In genomic region chr11:67506426-67507032, GRCh38 we compare ENCODE assay signal across 9 cellular contexts. TPM values are rescaled to one million over a fixed set of nuclear protein-coding genes. Genes with fewer than 3 reads are reported as not detected.
DNase-seq lines count a peak whose midpoint lies in the region; TF ChIP-seq lines count a peak whose summit lies in the region.
"Had no signal": no experiment of that assay in that cellular context is flagged by ENCODE, and none has a peak within 500 bp of the region (broad histone marks: within the 10 kb centered on the region; RNA-seq: fewer than 3 reads in every experiment).

No MANE protein-coding gene starts in this region.

- H3K4me1 Mint-ChIP-seq in T-helper 2 cell treated with Interferon-gamma antibody and Interleukin-4, amounts not matched to agents 5 μg/mL and 100 μg/mL, for 36 hours (ENCODE audit: low read depth), result peaks cover 31% of the 10 kb centered on the region
- H3K4me1 Mint-ChIP-seq in activated T-helper 2 cell treated with anti-CD3 and anti-CD28 coated beads, Interferon-gamma antibody, Interleukin-2, Interleukin-4, amounts not matched to agents 10 μg/mL and 5 μg/mL and 100 μg/mL, durations not matched to agents 14 hours and 24 hours and 36 hours (ENCODE audit: low read depth), result peaks cover 26% of the 10 kb centered on the region

- H3K36me3 Mint-ChIP-seq in T-helper 2 cell treated with Interferon-gamma antibody and Interleukin-4, amounts not matched to agents 5 μg/mL and 100 μg/mL, for 36 hours (ENCODE audit: low read depth), result peaks cover 16% of the 10 kb centered on the region
- peaks cover 36% of the 10 kb centered on the region for H3K36me3 Mint-ChIP-seq in activated T-helper 2 cell treated with anti-CD3 and anti-CD28 coated beads, Interferon-gamma antibody, Interleukin-2, Interleukin-4, amounts not matched to agents 10 μg/mL and 5 μg/mL and 100 μg/mL, durations not matched to agents 14 hours and 24 hours and 36 hours (ENCODE audit: low read depth)

- no peak for TF ChIP-seq RAD21 in liver (IDR thresholded peaks at IDR 0.05)

- no peak for DNase-seq in T-helper 2 cell treated with Interferon-gamma antibody and Interleukin-4, amounts not matched to agents 5 μg/mL and 100 μg/mL, for 36 hours (ENCODE audit: low spot score)
- DNase-seq in T-helper 2 cell (no peak), brain microvascular endothelial cell (no peak), GM10248 (ENCODE audit: extremely low spot score) (no peak), SKM-1 treated with dmso at 0.1 percent for 144 hours (lab: John Stamatoyannopoulos, UW; ENCODE audit: unreplicated experiment) (no peak)
- no peak for DNase-seq in activated T-helper 2 cell treated with anti-CD3 and anti-CD28 coated beads, Interferon-gamma antibody, Interleukin-2, Interleukin-4, amounts not matched to agents 10 μg/mL and 5 μg/mL and 100 μg/mL, durations not matched to agents 14 hours and 24 hours and 36 hours (ENCODE audit: low spot score)

- TF ChIP-seq CTCF in liver (IDR thresholded peaks at IDR 0.05; ENCODE audit: low read depth, low read length, missing input control) (no peak), brain microvascular endothelial cell (IDR thresholded peaks at IDR 0.05; ENCODE audit: low read depth, low read length, missing control alignments) (no peak), GM10248 (IDR thresholded peaks at IDR 0.05; ENCODE audit: control extremely low read depth, extremely low read depth, low read depth, missing control alignments) (no peak)

- H3K27me3 Mint-ChIP-seq in T-helper 2 cell treated with Interferon-gamma antibody and Interleukin-4, amounts not matched to agents 5 μg/mL and 100 μg/mL, for 36 hours (ENCODE audit: low read depth), result peaks cover 9% of the 10 kb centered on the region
- peaks cover 11% of the 10 kb centered on the region for H3K27me3 Mint-ChIP-seq in activated T-helper 2 cell treated with anti-CD3 and anti-CD28 coated beads, Interferon-gamma antibody, Interleukin-2, Interleukin-4, amounts not matched to agents 10 μg/mL and 5 μg/mL and 100 μg/mL, durations not matched to agents 14 hours and 24 hours and 36 hours (ENCODE audit: low read depth)

- 55% methylated on average over 16 of the region's 16 CpGs for WGBS in liver

- H3K36me3 ChIP-seq in liver (ENCODE audit: control insufficient read depth in 4 of 4, insufficient read depth in 3 of 4, low read depth in 1 of 4, low read length in 3 of 4), result peaks cover 0 to 2% (median 0%) of the 10 kb centered on the region in 4 donors
- peaks cover 0 to 10% (median 0%) of the 10 kb centered on the region in 5 donors for H3K36me3 ChIP-seq in subcutaneous abdominal adipose tissue (ENCODE audit: control insufficient read depth in 5 of 5, insufficient read depth in 5 of 5, low read length in 5 of 5)
- H3K36me3 ChIP-seq in brain microvascular endothelial cell (replicated peaks), result peaks cover 6% of the 10 kb centered on the region

- H3K9ac ChIP-seq in liver (ENCODE audit: low read depth in 1 of 2, low read length in 2 of 2) (peak overlapping the region in 1 of 2 donors; percentile 66), subcutaneous abdominal adipose tissue (ENCODE audit: low read length in 5 of 5) (peak overlapping the region in 3 of 5 donors; percentile 53 to 79 (median 69))

- in situ Hi-C loops in brain microvascular endothelial cell (cut with HindIII; ENCODE audit: low pct_ligation_motif_present, low sequenced_read_pairs), result no loop called here

- H3K27ac ChIP-seq in liver (ENCODE audit: low read depth in 1 of 2, low read length in 2 of 2) (peak overlapping the region; percentile 96 to 100), subcutaneous abdominal adipose tissue (ENCODE audit: low read depth, low read length) (peak overlapping the region; percentile 87), brain microvascular endothelial cell (no peak overlapping the region)

- intact Hi-C loops in activated T-helper 2 cell treated with anti-CD3 and anti-CD28 coated beads, Interferon-gamma antibody, Interleukin-2, Interleukin-4, amounts not matched to agents 10 μg/mL and 5 μg/mL and 100 μg/mL, durations not matched to agents 14 hours and 24 hours and 36 hours (cut with micrococcal nuclease), result loop anchor here (1.0 to 5.0 kb wide), 9 partner anchors 22 to 234 kb away; partner anchors contain the start of genes ANKRD13D, PPP1CA and TMEM134

- peak overlapping the region; percentile 94 for H3K4me3 Mint-ChIP-seq in T-helper 2 cell treated with Interferon-gamma antibody and Interleukin-4, amounts not matched to agents 5 μg/mL and 100 μg/mL, for 36 hours
- H3K4me3 Mint-ChIP-seq in activated T-helper 2 cell treated with anti-CD3 and anti-CD28 coated beads, Interferon-gamma antibody, Interleukin-2, Interleukin-4, amounts not matched to agents 10 μg/mL and 5 μg/mL and 100 μg/mL, durations not matched to agents 14 hours and 24 hours and 36 hours (ENCODE audit: low read depth), result peak overlapping the region; percentile 92

- H3K27me3 ChIP-seq in liver (ENCODE audit: control insufficient read depth in 4 of 4, insufficient read depth in 4 of 4, low read length in 3 of 4) (no peaks in the 10 kb centered on the region), subcutaneous abdominal adipose tissue (ENCODE audit: control insufficient read depth in 5 of 5, insufficient read depth in 4 of 5, low read length in 5 of 5) (peaks cover 0 to 5% (median 0%) of the 10 kb centered on the region in 5 donors), brain microvascular endothelial cell (replicated peaks) (no peaks in the 10 kb centered on the region)

- H3K27ac Mint-ChIP-seq in T-helper 2 cell treated with Interferon-gamma antibody and Interleukin-4, amounts not matched to agents 5 μg/mL and 100 μg/mL, for 36 hours, result peak overlapping the region; percentile 95
- H3K27ac Mint-ChIP-seq in activated T-helper 2 cell treated with anti-CD3 and anti-CD28 coated beads, Interferon-gamma antibody, Interleukin-2, Interleukin-4, amounts not matched to agents 10 μg/mL and 5 μg/mL and 100 μg/mL, durations not matched to agents 14 hours and 24 hours and 36 hours, result peak overlapping the region; percentile 98

- H3K9me3 Mint-ChIP-seq in T-helper 2 cell treated with Interferon-gamma antibody and Interleukin-4, amounts not matched to agents 5 μg/mL and 100 μg/mL, for 36 hours, result no peaks in the 10 kb centered on the region
- no peaks in the 10 kb centered on the region for H3K9me3 Mint-ChIP-seq in activated T-helper 2 cell treated with anti-CD3 and anti-CD28 coated beads, Interferon-gamma antibody, Interleukin-2, Interleukin-4, amounts not matched to agents 10 μg/mL and 5 μg/mL and 100 μg/mL, durations not matched to agents 14 hours and 24 hours and 36 hours

- CTCF ChIA-PET in GM10248 (lab: Yijun Ruan, JAX), result interaction anchor here (0.7 to 2.1 kb wide), 4 partner anchors 47 to 115 kb away, joined by 3 to 15 read pairs (median 6); partner anchors contain the start of genes PPP1CA and RAD9A

- POLR2A ChIA-PET in GM10248 (lab: Yijun Ruan, JAX), result interaction anchor here (0.6 kb wide), 1 partner anchor 311 kb away, joined by 5 read pairs; no protein-coding TSS in a partner anchor

- H3K4me3 ChIP-seq in liver (ENCODE audit: low read depth in 1 of 3, low read length in 3 of 3), result peak overlapping the region in 2 of 3 donors; percentile 78 to 95
- H3K4me3 ChIP-seq in subcutaneous abdominal adipose tissue (ENCODE audit: low read depth in 1 of 5, low read length in 5 of 5), result no peak overlapping the region
- no peak overlapping the region for H3K4me3 ChIP-seq in brain microvascular endothelial cell (ENCODE audit: low read depth, low read length)

- peaks cover 8 to 44% (median 26%) of the 10 kb centered on the region in 4 donors for H3K4me1 ChIP-seq in liver (ENCODE audit: control insufficient read depth in 4 of 4, insufficient read depth in 4 of 4, low read length in 3 of 4)
- peaks cover 2 to 54% (median 46%) of the 10 kb centered on the region in 5 donors for H3K4me1 ChIP-seq in subcutaneous abdominal adipose tissue (ENCODE audit: control insufficient read depth in 5 of 5, insufficient read depth in 5 of 5, low read length in 5 of 5)

- no peaks in the 10 kb centered on the region for H3K9me3 ChIP-seq in liver (ENCODE audit: control insufficient read depth in 4 of 4, low read length in 3 of 4)
- H3K9me3 ChIP-seq in subcutaneous abdominal adipose tissue (ENCODE audit: control insufficient read depth in 5 of 5, low read length in 5 of 5), result no peaks in the 10 kb centered on the region

TF ChIP-seq in liver, 16 proteins besides CTCF, POLR2A, EP300 and RAD21 (continues in another document):
- TF ChIP-seq TAF1 (conservative IDR thresholded peaks at IDR 0.05), result no peak

RNA-seq across cellular contexts. Expression of gene PITPNM1, which starts 1.4 kb away (rescaled TPM):
- 118 and 120 TPM in 2 replicates for total RNA-seq in activated T-helper 2 cell treated with anti-CD3 and anti-CD28 coated beads, Interferon-gamma antibody, Interleukin-2, Interleukin-4, amounts not matched to agents 10 μg/mL and 5 μg/mL and 100 μg/mL, durations not matched to agents 14 hours and 24 hours and 36 hours
- 1 to 10 TPM; 3.2 to 6.9 TPM for total RNA-seq in liver
- polyA plus RNA-seq in liver, result 1 to 10 TPM; 1.3 to 9.3 TPM

RNA-seq across cellular contexts. Expression of gene CDK2AP2, which starts 1.4 kb away (rescaled TPM):
- total RNA-seq in activated T-helper 2 cell treated with anti-CD3 and anti-CD28 coated beads, Interferon-gamma antibody, Interleukin-2, Interleukin-4, amounts not matched to agents 10 μg/mL and 5 μg/mL and 100 μg/mL, durations not matched to agents 14 hours and 24 hours and 36 hours, result 117 and 119 TPM in 2 replicates
- total RNA-seq in liver, result 10 to 100 TPM; 14.1 to 32.5 TPM
- 100 to 1,000 TPM in 1 of 2 donors, 10 to 100 TPM in 1; 80.7 to 126 TPM for polyA plus RNA-seq in liver

RNA-seq across cellular contexts. Expression of gene CABP2, which starts 16.7 kb away (rescaled TPM):
- not detected in 2 replicates for total RNA-seq in activated T-helper 2 cell treated with anti-CD3 and anti-CD28 coated beads, Interferon-gamma antibody, Interleukin-2, Interleukin-4, amounts not matched to agents 10 μg/mL and 5 μg/mL and 100 μg/mL, durations not matched to agents 14 hours and 24 hours and 36 hours
- total RNA-seq in liver, result not detected
- polyA plus RNA-seq in liver, result not detected
- polyA plus RNA-seq: AG04450 had no signal

RNA-seq across cellular contexts. Expression of gene AIP, which starts 23.7 kb away (rescaled TPM):
- total RNA-seq in activated T-helper 2 cell treated with anti-CD3 and anti-CD28 coated beads, Interferon-gamma antibody, Interleukin-2, Interleukin-4, amounts not matched to agents 10 μg/mL and 5 μg/mL and 100 μg/mL, durations not matched to agents 14 hours and 24 hours and 36 hours, result 190 and 191 TPM in 2 replicates
- 10 to 100 TPM; 17.6 to 21.5 TPM for total RNA-seq in liver
- 10 to 100 TPM; 24.7 to 28.2 TPM for polyA plus RNA-seq in liver

RNA-seq across cellular contexts. Expression of gene TMEM134, which starts 37.5 kb away (rescaled TPM):
- 58.5 and 62.0 TPM in 2 replicates for total RNA-seq in activated T-helper 2 cell treated with anti-CD3 and anti-CD28 coated beads, Interferon-gamma antibody, Interleukin-2, Interleukin-4, amounts not matched to agents 10 μg/mL and 5 μg/mL and 100 μg/mL, durations not matched to agents 14 hours and 24 hours and 36 hours
- 10 to 100 TPM; 10.2 to 50.8 TPM for total RNA-seq in liver
- polyA plus RNA-seq in liver, result 10 to 100 TPM; 76.3 to 86.9 TPM

Comparison
In these comparisons a context has a peak if more than half of its experiments do, and no peak if none do; other contexts are left out.
1. H3K4me3 ChIP-seq: peak in liver (2 of 3); none in subcutaneous abdominal adipose tissue (0 of 5) and brain microvascular endothelial cell (single experiment).
2. RNA of gene PITPNM1, which starts 1.4 kb away (total RNA-seq): 118 to 120 TPM in activated T-helper 2 cell treated with anti-CD3 and anti-CD28 coated beads, Interferon-gamma antibody, Interleukin-2, Interleukin-4, amounts not matched to agents 10 μg/mL and 5 μg/mL and 100 μg/mL, durations not matched to agents 14 hours and 24 hours and 36 hours; 3.2 to 6.9 TPM in liver; every median in the first group is over 10 times any median in the second.